Comparison of ENCODE assay signal across 8 cellular contexts in genomic region chr6:45377041-45377554, GRCh38. TPM values are rescaled to one million over a fixed set of nuclear protein-coding genes. Genes with fewer than 3 reads are reported as not detected.
DNase-seq lines count a peak whose midpoint lies in the region; ATAC-seq and TF ChIP-seq lines count a peak whose summit lies in the region.

No MANE protein-coding gene starts in this region.

- H3K9me3 Mint-ChIP-seq in CD4-positive, CD25-positive, alpha-beta regulatory T cell: peaks cover 0 to 1% (median 0%) of the 10 kb centered on the region in 7 donors
- H3K9me3 Mint-ChIP-seq in stimulated activated naive B cell treated with anti-CD40 and anti-IgM and Interleukin-4, amounts not matched to agents 10 μg/mL and 1 μg/mL and 100 μg/mL, for 72 hours: no peaks in the 10 kb centered on the region

- TF ChIP-seq POLR2A in body of pancreas (IDR thresholded peaks at IDR 0.05): no peak

- peak overlapping the region; percentile 96 to 100 (median 98) for H3K27ac Mint-ChIP-seq in CD4-positive, CD25-positive, alpha-beta regulatory T cell
- peak overlapping the region; percentile 100 for H3K27ac Mint-ChIP-seq in stimulated activated naive B cell treated with anti-CD40 and anti-IgM and Interleukin-4, amounts not matched to agents 10 μg/mL and 1 μg/mL and 100 μg/mL, for 72 hours

- intact Hi-C loops in body of pancreas (cut with DNase I): no loop called here

- H3K4me3 Mint-ChIP-seq in CD4-positive, CD25-positive, alpha-beta regulatory T cell: peak overlapping the region; percentile 88 to 99 (median 97)
- peak overlapping the region; percentile 95 to 99 for H3K4me3 Mint-ChIP-seq in stimulated activated naive B cell treated with anti-CD40 and anti-IgM and Interleukin-4, amounts not matched to agents 10 μg/mL and 1 μg/mL and 100 μg/mL, for 72 hours

- peaks cover 15 to 25% (median 18%) of the 10 kb centered on the region in 4 donors for H3K4me1 Mint-ChIP-seq in CD4-positive, CD25-positive, alpha-beta regulatory T cell
- peaks cover 12 to 20% of the 10 kb centered on the region in 2 donors for H3K4me1 Mint-ChIP-seq in stimulated activated naive B cell treated with anti-CD40 and anti-IgM and Interleukin-4, amounts not matched to agents 10 μg/mL and 1 μg/mL and 100 μg/mL, for 72 hours

- H3K27me3 ChIP-seq in CD4-positive, CD25-positive, alpha-beta regulatory T cell (ENCODE audit: control insufficient read depth, insufficient read depth, low read length): no peaks in the 10 kb centered on the region
- H3K27me3 ChIP-seq in body of pancreas: no peaks in the 10 kb centered on the region

- peak overlapping the region; percentile 96 for H3K27ac ChIP-seq in CD4-positive, CD25-positive, alpha-beta regulatory T cell (ENCODE audit: insufficient read depth, low read length, poor library complexity, severe bottlenecking)
- H3K27ac ChIP-seq in body of pancreas: peak overlapping the region; percentile 94 to 99 (median 96)

- peak; percentile 0 to 1 for ATAC-seq in CD4-positive, CD25-positive, alpha-beta regulatory T cell (ENCODE audit: low read depth in 2 of 2)
- peak; percentile 2 for ATAC-seq in GM21390 (IDR thresholded peaks at IDR 0.05; ENCODE audit: unreplicated experiment)
- ATAC-seq in body of pancreas: peak; percentile 4
- peak; percentile 0 to 6 for ATAC-seq in stimulated activated naive B cell treated with anti-CD40 and anti-IgM and Interleukin-4, amounts not matched to agents 10 μg/mL and 1 μg/mL and 100 μg/mL, for 72 hours (replicated peaks)

- peak overlapping the region; percentile 98 for H3K4me3 ChIP-seq in CD4-positive, CD25-positive, alpha-beta regulatory T cell (ENCODE audit: low read depth, low read length)
- H3K4me3 ChIP-seq in body of pancreas: peak overlapping the region; percentile 78 to 86

- no peak for DNase-seq in CD4-positive, CD25-positive, alpha-beta regulatory T cell
- DNase-seq in NCI-H748 treated with DMSO at 0.1 percent for 48 hours (lab: John Stamatoyannopoulos, UW) (peak; percentile 56), body of pancreas (peak in 2 of 4 donors; percentile 5 to 8), kidney glomerular epithelial cell (lab: John Stamatoyannopoulos, UW) (peak; percentile 55), SHP77 treated with DMSO at 0.1 percent for 48 hours (lab: John Stamatoyannopoulos, UW) (no peak), NCI-H187 treated with DMSO at 0.1 percent for 48 hours (lab: John Stamatoyannopoulos, UW) (no peak)
- no peak for DNase-seq in stimulated activated naive B cell treated with anti-CD40 and anti-IgM and Interleukin-4, amounts not matched to agents 10 μg/mL and 1 μg/mL and 100 μg/mL, for 72 hours

- H3K36me3 ChIP-seq in CD4-positive, CD25-positive, alpha-beta regulatory T cell (ENCODE audit: control insufficient read depth, insufficient read depth, low read length): no peaks in the 10 kb centered on the region
- no peaks in the 10 kb centered on the region for H3K36me3 ChIP-seq in body of pancreas (replicated peaks in 1 of 2; ENCODE audit: insufficient read depth in 1 of 2, low read depth in 2 of 2)

- H3K36me3 Mint-ChIP-seq in CD4-positive, CD25-positive, alpha-beta regulatory T cell: no peaks in the 10 kb centered on the region
- H3K36me3 Mint-ChIP-seq in stimulated activated naive B cell treated with anti-CD40 and anti-IgM and Interleukin-4, amounts not matched to agents 10 μg/mL and 1 μg/mL and 100 μg/mL, for 72 hours: peaks cover 2 to 4% of the 10 kb centered on the region in 2 donors

- H3K27me3 Mint-ChIP-seq in CD4-positive, CD25-positive, alpha-beta regulatory T cell: peaks cover 4% of the 10 kb centered on the region
- no peaks in the 10 kb centered on the region for H3K27me3 Mint-ChIP-seq in stimulated activated naive B cell treated with anti-CD40 and anti-IgM and Interleukin-4, amounts not matched to agents 10 μg/mL and 1 μg/mL and 100 μg/mL, for 72 hours

- H3K4me1 ChIP-seq in CD4-positive, CD25-positive, alpha-beta regulatory T cell (ENCODE audit: control insufficient read depth, insufficient read depth, low read length, poor library complexity, severe bottlenecking): peaks cover 17% of the 10 kb centered on the region
- H3K4me1 ChIP-seq in body of pancreas: peaks cover 10% of the 10 kb centered on the region

- 0 to 1% methylated on average over 17 to 21 of the region's 21 CpGs for WGBS in body of pancreas, 2 donors

- TF ChIP-seq CTCF in body of pancreas (IDR thresholded peaks at IDR 0.05): no peak

- H3K9me3 ChIP-seq in CD4-positive, CD25-positive, alpha-beta regulatory T cell (ENCODE audit: control insufficient read depth in 2 of 2, low read length in 2 of 2): no peaks in the 10 kb centered on the region
- H3K9me3 ChIP-seq in body of pancreas: no peaks in the 10 kb centered on the region

RNA-seq across cellular contexts. Expression of gene SUPT3H, which starts 0.6 kb away (rescaled TPM):
- 5.7 TPM for total RNA-seq in CD4-positive, CD25-positive, alpha-beta regulatory T cell
- 1 to 10 TPM; 4.8 to 7.8 (median 6.1) TPM for polyA plus RNA-seq in CD4-positive, CD25-positive, alpha-beta regulatory T cell
- 1 to 10 TPM; 4.9 to 6.7 TPM for total RNA-seq in body of pancreas

RNA-seq across cellular contexts. Expression of gene RUNX2, which starts 49.0 kb away (rescaled TPM):
- total RNA-seq in CD4-positive, CD25-positive, alpha-beta regulatory T cell: 30.0 TPM
- 1 to 10 TPM; 5.3 to 7.4 (median 5.4) TPM for polyA plus RNA-seq in CD4-positive, CD25-positive, alpha-beta regulatory T cell
- total RNA-seq in body of pancreas: 1 to 10 TPM in 1 of 2 donors, under 1 TPM in 1; 0.33 to 1.0 TPM

Comparison
In these comparisons a context has a peak if more than half of its experiments do, and no peak if none do; other contexts are left out.
1. DNase-seq: peak in NCI-H748 treated with DMSO at 0.1 percent for 48 hours (single experiment) and kidney glomerular epithelial cell (single experiment); none in CD4-positive, CD25-positive, alpha-beta regulatory T cell (0 of 3), stimulated activated naive B cell treated with anti-CD40 and anti-IgM and Interleukin-4, amounts not matched to agents 10 μg/mL and 1 μg/mL and 100 μg/mL, for 72 hours (single experiment), SHP77 treated with DMSO at 0.1 percent for 48 hours (single experiment) and NCI-H187 treated with DMSO at 0.1 percent for 48 hours (single experiment).
2. RNA of gene RUNX2, which starts 49.0 kb away (total RNA-seq): 30.0 TPM in CD4-positive, CD25-positive, alpha-beta regulatory T cell (single experiment); 0.33 to 1.0 TPM in body of pancreas; every median in the first group is over 10 times any median in the second.
3. Peak in every context shown above with its lines, with median percentiles within 50 percentile points of each other: ATAC-seq.